11 cellular contexts compared by ENCODE assay signal in genomic region chr7:151633516-151633812, GRCh38.
DNase-seq lines count a peak whose midpoint lies in the region; ATAC-seq and TF ChIP-seq lines count a peak whose summit lies in the region.
"Had no signal": no experiment of that assay in that cellular context is flagged by ENCODE, and none has a peak within 500 bp of the region (broad histone marks: within the 10 kb centered on the region; RNA-seq: fewer than 3 reads in every experiment).

No MANE protein-coding gene starts in this region.

- H3K4me3 ChIP-seq in BLaER1 (no peak overlapping the region), MM.1S (ENCODE audit: low read length) (peak overlapping the region; percentile 74)
- H3K4me3 ChIP-seq: mucosa of descending colon had no signal

- no peak overlapping the region for H3K27ac Mint-ChIP-seq in brain
- H3K27ac Mint-ChIP-seq in neural crest cell (ENCODE audit: unreplicated experiment): no peak overlapping the region

- H3K9ac ChIP-seq in BLaER1 (no peak overlapping the region), MM.1S (ENCODE audit: low read length) (peak overlapping the region; percentile 79; the same call in 1 of the 2 replicates)

- H3K36me3 ChIP-seq in BLaER1 (no peaks in the 10 kb centered on the region), MM.1S (replicated peaks; ENCODE audit: insufficient read depth, low read length) (no peaks in the 10 kb centered on the region)

- H3K4me3 Mint-ChIP-seq in brain: peak overlapping the region; percentile 84 to 94 (median 92)
- peak overlapping the region; percentile 95 for H3K4me3 Mint-ChIP-seq in neural crest cell

- H3K4me2 ChIP-seq in BLaER1: peak overlapping the region; percentile 90; the same call in 1 of the 2 replicates
- H3K4me2 ChIP-seq in MM.1S (ENCODE audit: low read depth, low read length): peak overlapping the region; percentile 93

- H3F3A ChIP-seq in MM.1S (ENCODE audit: insufficient read depth, low read length): peaks cover 30% of the 10 kb centered on the region

- H4K20me1 ChIP-seq in BLaER1 (peaks cover 8% of the 10 kb centered on the region), MM.1S (ENCODE audit: insufficient read depth, low read length) (no peaks in the 10 kb centered on the region)

- DNase-seq in MM.1S (no peak), neural crest cell (ENCODE audit: low read depth, low spot score) (no peak), midbrain (lab: John Stamatoyannopoulos, UW) (no peak), HuH-7.5 (ENCODE audit: low spot score) (no peak)
- DNase-seq: NCI-H1105 had no signal

- H3K79me2 ChIP-seq in MM.1S (ENCODE audit: low read length): peaks cover 23% of the 10 kb centered on the region

- H3K9me3 ChIP-seq in BLaER1 (no peaks in the 10 kb centered on the region), MM.1S (replicated peaks; ENCODE audit: insufficient read depth, low read length) (no peaks in the 10 kb centered on the region)
- H3K9me3 ChIP-seq: Caco-2, mucosa of descending colon had no signal

- H3K27ac ChIP-seq in BLaER1 (no peak overlapping the region), MM.1S (ENCODE audit: low read length) (peak overlapping the region; percentile 95)

- H3K4me1 Mint-ChIP-seq in brain (peaks cover 33% of the 10 kb centered on the region), neural crest cell (peaks cover 25% of the 10 kb centered on the region)

- TF ChIP-seq CTCF in MM.1S (IDR thresholded peaks at IDR 0.05; ENCODE audit: low read length): no peak
- TF ChIP-seq CTCF in brain (conservative IDR thresholded peaks at IDR 0.05): no peak
- TF ChIP-seq CTCF in neural crest cell (conservative IDR thresholded peaks at IDR 0.05): no peak

- no peak for ATAC-seq in GM18517 (IDR thresholded peaks at IDR 0.05; ENCODE audit: unreplicated experiment)
- ATAC-seq in GM21576 (IDR thresholded peaks at IDR 0.05; ENCODE audit: unreplicated experiment): no peak

- peaks cover 38% of the 10 kb centered on the region for H3K4me1 ChIP-seq in BLaER1
- H3K4me1 ChIP-seq in MM.1S (ENCODE audit: low read length): peaks cover 14% of the 10 kb centered on the region

- H3K9me3 Mint-ChIP-seq in brain (peaks cover 6 to 13% (median 11%) of the 10 kb centered on the region in 5 experiments), neural crest cell (no peaks in the 10 kb centered on the region)

- no peaks in the 10 kb centered on the region for H3K36me3 Mint-ChIP-seq in brain
- H3K36me3 Mint-ChIP-seq in neural crest cell (ENCODE audit: low read depth): no peaks in the 10 kb centered on the region

- H3K27me3 Mint-ChIP-seq in brain: peaks cover 14% of the 10 kb centered on the region
- peaks cover 17% of the 10 kb centered on the region for H3K27me3 Mint-ChIP-seq in neural crest cell (ENCODE audit: low read depth)

- H3K27me3 ChIP-seq in BLaER1 (no peaks in the 10 kb centered on the region), MM.1S (replicated peaks; ENCODE audit: insufficient read depth, low read length) (no peaks in the 10 kb centered on the region)

- peak overlapping the region; percentile 96 for H2AFZ ChIP-seq in MM.1S (ENCODE audit: low read length)

- no peaks in the 10 kb centered on the region for H3K9me2 ChIP-seq in MM.1S (replicated peaks; ENCODE audit: insufficient read depth, low read length)
